Comparison of ENCODE assay signal across 20 cellular contexts in the genomic region with DNA sequence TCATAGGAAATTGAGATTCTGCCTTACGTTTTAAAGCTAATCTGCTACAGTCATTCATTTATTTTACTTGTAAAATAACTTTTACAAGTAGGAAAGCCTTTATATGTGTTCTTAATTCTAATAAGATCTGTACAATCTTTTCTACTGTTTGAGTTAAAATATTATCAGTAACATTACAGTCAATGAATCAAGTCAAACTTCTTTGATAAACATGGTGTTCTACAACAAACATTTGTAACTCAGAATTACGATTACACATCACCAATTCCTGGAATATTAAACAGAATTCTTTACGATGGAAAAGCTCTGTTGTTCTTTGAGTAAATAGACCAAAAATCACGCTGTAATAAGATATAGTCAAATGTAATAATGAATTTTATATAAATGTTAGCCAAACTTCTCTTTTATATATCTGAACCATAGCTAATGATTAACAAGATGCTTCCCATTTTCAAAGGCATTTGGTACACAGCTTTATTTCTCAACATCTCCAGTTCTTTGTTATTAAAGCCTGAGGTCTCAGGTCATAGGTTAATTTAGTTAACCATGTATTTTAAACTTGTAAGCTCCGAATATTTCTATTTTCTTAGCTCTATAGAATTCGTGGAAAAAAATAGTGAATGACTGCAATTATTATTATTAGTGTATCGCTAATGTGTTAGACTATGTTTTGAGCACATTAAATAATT.
"Had no signal": no experiment of that assay in that cellular context is flagged by ENCODE, and none has a peak within 500 bp of the region (broad histone marks: within the 10 kb centered on the region; RNA-seq: fewer than 3 reads in every experiment).

No MANE protein-coding gene starts in this region.

- H3K4me1 ChIP-seq: right atrium auricular region had no signal

- ATAC-seq: effector memory CD8-positive, alpha-beta T cell; gastroesophageal sphincter; left colon; mucosa of descending colon; naive thymus-derived CD8-positive, alpha-beta T cell; stimulated activated effector memory CD8-positive, alpha-beta T cell treated with anti-CD3 and anti-CD28 coated beads, Interleukin-12 subunit alpha, Interleukin-12 subunit beta, amount 100 ng/mL, for 72 hours; stimulated activated naive CD8-positive, alpha-beta T cell treated with anti-CD3 and anti-CD28 coated beads, Interleukin-15, Interleukin-2, amounts not matched to agents 100 U/mL and 50 U/mL, for 24 hours had no signal

- H3K4me3 ChIP-seq: esophagus muscularis mucosa, gastroesophageal sphincter, mucosa of descending colon, right atrium auricular region, suprapubic skin, thyroid gland had no signal

- DNase-seq: effector memory CD8-positive, alpha-beta T cell; glutamatergic neuron; immature natural killer cell; kidney; left colon; mucosa of descending colon; naive thymus-derived CD8-positive, alpha-beta T cell; posterior cingulate gyrus; stimulated activated CD4-positive, alpha-beta T cell treated with anti-CD3 and anti-CD28 coated beads, Interleukin-4, amount 100 ng/mL, for 1 hour; stimulated activated CD8-positive, alpha-beta memory T cell treated with anti-CD3 and anti-CD28 coated beads, Interleukin-4, amount 100 ng/mL, for 48 hours; stimulated activated naive CD8-positive, alpha-beta T cell treated with anti-CD3 and anti-CD28 coated beads, Interleukin-15, Interleukin-2, amounts not matched to agents 100 U/mL and 50 U/mL, for 24 hours; thyroid gland had no signal

- H3K27me3 ChIP-seq: esophagus muscularis mucosa, gastroesophageal sphincter, right atrium auricular region, suprapubic skin, thyroid gland had no signal

- H3K27ac ChIP-seq: epithelial cell of prostate, esophagus muscularis mucosa, gastroesophageal sphincter, right atrium auricular region, suprapubic skin, thyroid gland had no signal

- H3K36me3 ChIP-seq: esophagus muscularis mucosa, gastroesophageal sphincter, right atrium auricular region, suprapubic skin, thyroid gland had no signal

- FAIRE-seq: colon, kidney, urothelium cell line had no signal

- H3K9me3 ChIP-seq: esophagus muscularis mucosa, gastroesophageal sphincter, mucosa of descending colon, right atrium auricular region, suprapubic skin, thyroid gland had no signal
